Comparison of ENCODE assay signal across 16 cellular contexts in the genomic region with DNA sequence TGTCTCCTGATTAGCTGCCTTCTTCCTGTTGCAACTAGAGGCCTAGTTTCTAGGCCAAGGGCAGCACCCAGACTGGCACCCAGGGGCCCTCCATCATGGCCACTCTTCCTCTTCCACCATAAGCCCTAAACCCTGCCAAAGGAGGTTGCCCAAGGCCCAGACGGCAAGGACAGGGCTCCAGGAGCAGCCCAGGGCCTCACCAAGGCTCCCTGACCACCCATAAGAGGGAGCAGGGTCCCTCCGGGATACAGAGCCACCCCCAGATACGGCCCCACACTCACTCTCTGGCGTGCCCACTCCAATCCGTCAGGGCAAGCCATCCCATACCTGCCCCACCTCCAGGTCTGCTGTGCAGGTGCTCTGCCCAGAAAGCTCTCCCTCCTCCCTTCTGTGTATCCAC.
DNase-seq lines count a peak whose midpoint lies in the region; ATAC-seq, FAIRE-seq and TF ChIP-seq lines count a peak whose summit lies in the region.
"Had no signal": no experiment of that assay in that cellular context is flagged by ENCODE, and none has a peak within 500 bp of the region (broad histone marks: within the 10 kb centered on the region; RNA-seq: fewer than 3 reads in every experiment).

No MANE protein-coding gene starts in this region.

- no peak overlapping the region for H2AFZ ChIP-seq in osteoblast (ENCODE audit: low read length)

- FAIRE-seq in pancreas (lab: Jason Lieb, UNC) (no peak), small intestine (lab: Jason Lieb, UNC) (no peak)
- FAIRE-seq: colon had no signal

- no peak overlapping the region for H2BK15ac ChIP-seq in mesendoderm (replicated peaks; ENCODE audit: low read depth)

- peaks cover 0 to 7% (median 3%) of the 10 kb centered on the region in 3 donors for H3K27me3 Mint-ChIP-seq in CD14-positive monocyte (ENCODE audit: low read depth in 3 of 3)
- H3K27me3 Mint-ChIP-seq in IgD-negative memory B cell: no peaks in the 10 kb centered on the region

- H3K23ac ChIP-seq in mesendoderm (ENCODE audit: low read length): no peak overlapping the region

- H3K4ac ChIP-seq in mesendoderm (ENCODE audit: low read depth, low read length): no peak overlapping the region

- peaks cover 0 to 2% (median 0%) of the 10 kb centered on the region in 7 donors for H3K9me3 Mint-ChIP-seq in CD14-positive monocyte
- H3K9me3 Mint-ChIP-seq in IgD-negative memory B cell: no peaks in the 10 kb centered on the region

- H3K4me1 Mint-ChIP-seq in CD14-positive monocyte (peaks cover 86% of the 10 kb centered on the region), IgD-negative memory B cell (peaks cover 60 to 74% (median 68%) of the 10 kb centered on the region in 3 donors)

- H3K27ac ChIP-seq in cingulate gyrus (ENCODE audit: low read depth, low read length) (peak overlapping the region; percentile 87), pancreas (peak overlapping the region; percentile 36 to 81 (median 76)), small intestine (ENCODE audit: low read depth in 1 of 2, low read length in 1 of 2) (no peak overlapping the region), mesendoderm (ENCODE audit: low read depth, low read length) (no peak overlapping the region), osteoblast (ENCODE audit: low read depth, low read length) (no peak overlapping the region)
- H3K27ac ChIP-seq: VCaP had no signal

- intact Hi-C loops in CD14-positive monocyte (cut with micrococcal nuclease): no loop called here
- intact Hi-C loops in pancreas (cut with DNase I): no loop called here

- H3K4me3 Mint-ChIP-seq in CD14-positive monocyte (no peak overlapping the region), IgD-negative memory B cell (peak overlapping the region in 1 of 4 donors; percentile 29)

- H3K27me3 ChIP-seq in pancreas: no peaks in the 10 kb centered on the region
- H3K27me3 ChIP-seq in small intestine (ENCODE audit: control insufficient read depth in 2 of 2, insufficient read depth in 2 of 2, low read length in 2 of 2): no peaks in the 10 kb centered on the region
- no peaks in the 10 kb centered on the region for H3K27me3 ChIP-seq in mesendoderm (ENCODE audit: insufficient read depth, low read length, poor library complexity)
- H3K27me3 ChIP-seq in osteoblast (ENCODE audit: insufficient read depth, low read length): no peaks in the 10 kb centered on the region
- H3K27me3 ChIP-seq: upper lobe of right lung had no signal

- H3K27ac Mint-ChIP-seq in CD14-positive monocyte (peak overlapping the region in 5 of 7 donors; percentile 18 to 99 (median 72)), IgD-negative memory B cell (peak overlapping the region in 2 of 3 donors; percentile 53 to 82)

- no peaks in the 10 kb centered on the region for H3K79me1 ChIP-seq in mesendoderm (ENCODE audit: low read length)

- no peak overlapping the region for H4K8ac ChIP-seq in mesendoderm (ENCODE audit: low read depth, low read length)

- no peak overlapping the region for H3K56ac ChIP-seq in mesendoderm (ENCODE audit: low read length)

- H3K9me3 ChIP-seq in pancreas: no peaks in the 10 kb centered on the region
- no peaks in the 10 kb centered on the region for H3K9me3 ChIP-seq in small intestine (ENCODE audit: control insufficient read depth, low read depth)
- no peaks in the 10 kb centered on the region for H3K9me3 ChIP-seq in osteoblast (ENCODE audit: low read depth, low read length)
- H3K9me3 ChIP-seq: upper lobe of right lung had no signal

- no peak overlapping the region for H3K9ac ChIP-seq in mesendoderm (ENCODE audit: low read length)

- no peak overlapping the region for H2BK120ac ChIP-seq in mesendoderm (ENCODE audit: low read depth, low read length)

- no peak overlapping the region for H2AK5ac ChIP-seq in mesendoderm (ENCODE audit: low read length)

- H4K5ac ChIP-seq in mesendoderm (ENCODE audit: low read length): no peak overlapping the region

- TF ChIP-seq CTCF in CD14-positive monocyte (IDR thresholded peaks at IDR 0.05): no peak
- TF ChIP-seq CTCF in pancreas (IDR thresholded peaks at IDR 0.05): no peak
- TF ChIP-seq CTCF in osteoblast (IDR thresholded peaks at IDR 0.05; ENCODE audit: extremely low read depth, low read depth, low read length): no peak

- H3K79me2 ChIP-seq in mesendoderm (ENCODE audit: control insufficient read depth, insufficient read depth, low read length) (no peaks in the 10 kb centered on the region), osteoblast (ENCODE audit: insufficient read depth, low read length) (no peaks in the 10 kb centered on the region)

- H3K4me1 ChIP-seq in pancreas (peaks cover 38 to 74% (median 38%) of the 10 kb centered on the region in 3 donors), small intestine (ENCODE audit: control insufficient read depth in 2 of 2, insufficient read depth in 1 of 2, low read depth in 1 of 2, low read length in 1 of 2) (peaks cover 0 to 43% of the 10 kb centered on the region in 2 donors), mesendoderm (ENCODE audit: control insufficient read depth, low read depth, low read length) (peaks cover 15% of the 10 kb centered on the region), osteoblast (ENCODE audit: insufficient read depth, low read length) (peaks cover 45% of the 10 kb centered on the region)

- no peak overlapping the region for H3K4me2 ChIP-seq in mesendoderm (ENCODE audit: low read length)
- no peak overlapping the region for H3K4me2 ChIP-seq in osteoblast (ENCODE audit: insufficient read depth, low read length)

- no peaks in the 10 kb centered on the region for H4K20me1 ChIP-seq in osteoblast (ENCODE audit: insufficient read depth, low read length)

- H3K36me3 ChIP-seq in pancreas (no peaks in the 10 kb centered on the region), small intestine (ENCODE audit: control insufficient read depth in 2 of 2, insufficient read depth in 2 of 2, low read length in 2 of 2) (no peaks in the 10 kb centered on the region), mesendoderm (ENCODE audit: control insufficient read depth, insufficient read depth, low read length) (no peaks in the 10 kb centered on the region), osteoblast (ENCODE audit: insufficient read depth, low read length) (no peaks in the 10 kb centered on the region)
- H3K36me3 ChIP-seq: upper lobe of right lung had no signal

- H3K4me3 ChIP-seq in pancreas (no peak overlapping the region), small intestine (ENCODE audit: low read depth in 1 of 2, low read length in 2 of 2) (no peak overlapping the region), mesendoderm (ENCODE audit: low read length) (no peak overlapping the region), osteoblast (ENCODE audit: insufficient read depth, low read length) (no peak overlapping the region)
- H3K4me3 ChIP-seq: upper lobe of right lung had no signal

- no peak for ATAC-seq in pancreas
- ATAC-seq: Panc1, upper lobe of right lung had no signal

- H2BK5ac ChIP-seq in mesendoderm (ENCODE audit: low read length): no peak overlapping the region

- H3K36me3 Mint-ChIP-seq in CD14-positive monocyte: peaks cover 35 to 43% of the 10 kb centered on the region in 2 donors
- peaks cover 2% of the 10 kb centered on the region for H3K36me3 Mint-ChIP-seq in IgD-negative memory B cell

- H3K18ac ChIP-seq in mesendoderm (ENCODE audit: low read length): no peak overlapping the region

- 93 to 94% methylated on average over 5 of the region's 5 CpGs for WGBS in pancreas, 2 donors
- WGBS in small intestine, 3 donors: 87 to 94% (median 91%) methylated on average over 5 of the region's 5 CpGs
- no CpG with 5 or more reads among the region's 5 CpGs for WGBS in mesendoderm (ENCODE audit: extremely low coverage, insufficient coverage, low lambda C conversion rate)

- DNase-seq in CD14-positive monocyte (ENCODE audit: low spot score): no peak
- DNase-seq in pancreas: peak in 1 of 6 donors; percentile 15
- DNase-seq in small intestine: no peak
- DNase-seq in mesendoderm: no peak
- no peak for DNase-seq in GM19238 (ENCODE audit: insufficient read length, low spot score)
- no peak for DNase-seq in osteoblast (ENCODE audit: insufficient read length, low spot score, missing footprints)
- DNase-seq: kidney glomerular epithelial cell; NCI-H2029 treated with DMSO at 0.1 percent for 48 hours; stimulated activated CD4-positive, alpha-beta T cell treated with anti-CD3 and anti-CD28 coated beads, Interleukin-2, amount 100 ng/mL, for 48 hours; SW 1271; upper lobe of right lung had no signal

Comparison
In these comparisons a context has a peak if more than half of its experiments do, and no peak if none do; other contexts are left out.
1. H3K27ac ChIP-seq: peak in cingulate gyrus (single experiment) and pancreas (4 of 4); none in small intestine (0 of 2), mesendoderm (single experiment) and osteoblast (single experiment).